In genomic region chr12:127943481-127944210, GRCh38 we compare ENCODE assay signal across 29 cellular contexts.
DNase-seq lines count a peak whose midpoint lies in the region; ATAC-seq lines count a peak whose summit lies in the region.
"Had no signal": no experiment of that assay in that cellular context is flagged by ENCODE, and none has a peak within 500 bp of the region (broad histone marks: within the 10 kb centered on the region; RNA-seq: fewer than 3 reads in every experiment).

No MANE protein-coding gene starts in this region.

- ATAC-seq in left colon, result peak; percentile 60
- ATAC-seq in HG03175 (IDR thresholded peaks at IDR 0.05; ENCODE audit: unreplicated experiment), result no peak
- ATAC-seq: activated T-cell treated with anti-CD3 and anti-CD28 coated beads, Interleukin-2, amount 50 U/mL, for 4 hours had no signal

- H3K4me2 ChIP-seq in skeletal muscle satellite cell (ENCODE audit: low read length), result peak overlapping the region; percentile 21
- H3K4me2 ChIP-seq: smooth muscle cell had no signal

- DNase-seq in ELR (ENCODE audit: low read depth), result peak; percentile 70
- DNase-seq in T1000 (lab: John Stamatoyannopoulos, UW), result peak; percentile 64
- peak; percentile 31 to 64 for DNase-seq in left colon
- DNase-seq in NCI-H82 (lab: John Stamatoyannopoulos, UW), result no peak
- no peak for DNase-seq in NCI-H774 (lab: John Stamatoyannopoulos, UW)
- DNase-seq: ACHN; activated gamma-delta T cell; activated naive CD8-positive, alpha-beta T cell treated with anti-CD3 and anti-CD28 coated beads for 36 hours; activated T-cell treated with anti-CD3 and anti-CD28 coated beads, Interleukin-2, amount 50 U/mL, for 4 hours; CD8-positive, alpha-beta memory T cell; cortex of kidney; DMS 273 treated with DMSO at 0.1 percent for 48 hours; erythroblast; foreskin fibroblast; H9; head of caudate nucleus; Kasumi-1; kidney; NCI-H446 treated with DMSO at 0.1 percent for 48 hours; ovary; retina; stimulated activated naive CD4-positive, alpha-beta T cell treated with Interleukin-2 at 50 U/mL for 16 hours; T-helper 1 cell had no signal

- no peaks in the 10 kb centered on the region for H3K9me3 ChIP-seq in skeletal muscle satellite cell (replicated peaks; ENCODE audit: low read length)
- H3K9me3 ChIP-seq: ascending aorta, ovary, suprapubic skin had no signal

- H3K36me3 ChIP-seq in skeletal muscle satellite cell (ENCODE audit: insufficient read depth, low read length), result no peaks in the 10 kb centered on the region
- H3K36me3 ChIP-seq: ascending aorta, ovary, suprapubic skin had no signal

- H3K9ac ChIP-seq in skeletal muscle satellite cell (ENCODE audit: low read depth, low read length), result no peak overlapping the region

- intact Hi-C loops in left colon (cut with DNase I, micrococcal nuclease), result no loop called here

- H3K27me3 ChIP-seq in skeletal muscle satellite cell (ENCODE audit: control insufficient read depth, insufficient read depth, low read length), result no peaks in the 10 kb centered on the region
- H3K27me3 ChIP-seq: ascending aorta, ovary, suprapubic skin had no signal

- H3K4me1 ChIP-seq in skeletal muscle satellite cell (ENCODE audit: control insufficient read depth, insufficient read depth, low read length), result peaks cover 6% of the 10 kb centered on the region
- H3K4me1 ChIP-seq: ascending aorta, suprapubic skin had no signal

- peak overlapping the region; percentile 28 for H3K4me3 ChIP-seq in skeletal muscle satellite cell (ENCODE audit: low read length)
- H3K4me3 ChIP-seq: ascending aorta, ovary, SK-N-MC, smooth muscle cell, suprapubic skin had no signal

Comparison
In these comparisons a context has a peak if more than half of its experiments do, and no peak if none do; other contexts are left out.
1. DNase-seq: peak in ELR (single experiment), T1000 (single experiment) and left colon (2 of 2); none in NCI-H82 (single experiment) and NCI-H774 (single experiment).